Comparison of ENCODE assay signal across 1 cellular context in genomic region chr1:20786310-20787099, GRCh38.
TF ChIP-seq lines count a peak whose summit lies in the region.

No MANE protein-coding gene starts in this region.

TF ChIP-seq in HepG2, 621 proteins besides CTCF, POLR2A, EP300 and RAD21 (continued from another document and continues in another):
- no peak for TF ChIP-seq ZFP36L2 (CRISPR knock-in tag; IDR thresholded peaks at IDR 0.05)
- TF ChIP-seq, protein P1, sequence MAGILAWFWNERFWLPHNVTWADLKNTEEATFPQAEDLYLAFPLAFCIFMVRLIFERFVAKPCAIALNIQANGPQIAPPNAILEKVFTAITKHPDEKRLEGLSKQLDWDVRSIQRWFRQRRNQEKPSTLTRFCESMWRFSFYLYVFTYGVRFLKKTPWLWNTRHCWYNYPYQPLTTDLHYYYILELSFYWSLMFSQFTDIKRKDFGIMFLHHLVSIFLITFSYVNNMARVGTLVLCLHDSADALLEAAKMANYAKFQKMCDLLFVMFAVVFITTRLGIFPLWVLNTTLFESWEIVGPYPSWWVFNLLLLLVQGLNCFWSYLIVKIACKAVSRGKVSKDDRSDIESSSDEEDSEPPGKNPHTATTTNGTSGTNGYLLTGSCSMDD (CRISPR knock-in tag; IDR thresholded peaks at IDR 0.05), result no peak
- TF ChIP-seq NR2C2 (CRISPR knock-in tag; IDR thresholded peaks at IDR 0.05; ENCODE audit: borderline replicate concordance), result peak; percentile 47; the same call in 1 of the 2 replicates
- peak; percentile 72 for TF ChIP-seq ZNF768 (CRISPR knock-in tag; IDR thresholded peaks at IDR 0.05)
- peak; percentile 93; the same call in 1 of the 2 replicates for TF ChIP-seq ZNF598 (CRISPR knock-in tag; IDR thresholded peaks at IDR 0.05; ENCODE audit: borderline replicate concordance)
- TF ChIP-seq, protein P2, sequence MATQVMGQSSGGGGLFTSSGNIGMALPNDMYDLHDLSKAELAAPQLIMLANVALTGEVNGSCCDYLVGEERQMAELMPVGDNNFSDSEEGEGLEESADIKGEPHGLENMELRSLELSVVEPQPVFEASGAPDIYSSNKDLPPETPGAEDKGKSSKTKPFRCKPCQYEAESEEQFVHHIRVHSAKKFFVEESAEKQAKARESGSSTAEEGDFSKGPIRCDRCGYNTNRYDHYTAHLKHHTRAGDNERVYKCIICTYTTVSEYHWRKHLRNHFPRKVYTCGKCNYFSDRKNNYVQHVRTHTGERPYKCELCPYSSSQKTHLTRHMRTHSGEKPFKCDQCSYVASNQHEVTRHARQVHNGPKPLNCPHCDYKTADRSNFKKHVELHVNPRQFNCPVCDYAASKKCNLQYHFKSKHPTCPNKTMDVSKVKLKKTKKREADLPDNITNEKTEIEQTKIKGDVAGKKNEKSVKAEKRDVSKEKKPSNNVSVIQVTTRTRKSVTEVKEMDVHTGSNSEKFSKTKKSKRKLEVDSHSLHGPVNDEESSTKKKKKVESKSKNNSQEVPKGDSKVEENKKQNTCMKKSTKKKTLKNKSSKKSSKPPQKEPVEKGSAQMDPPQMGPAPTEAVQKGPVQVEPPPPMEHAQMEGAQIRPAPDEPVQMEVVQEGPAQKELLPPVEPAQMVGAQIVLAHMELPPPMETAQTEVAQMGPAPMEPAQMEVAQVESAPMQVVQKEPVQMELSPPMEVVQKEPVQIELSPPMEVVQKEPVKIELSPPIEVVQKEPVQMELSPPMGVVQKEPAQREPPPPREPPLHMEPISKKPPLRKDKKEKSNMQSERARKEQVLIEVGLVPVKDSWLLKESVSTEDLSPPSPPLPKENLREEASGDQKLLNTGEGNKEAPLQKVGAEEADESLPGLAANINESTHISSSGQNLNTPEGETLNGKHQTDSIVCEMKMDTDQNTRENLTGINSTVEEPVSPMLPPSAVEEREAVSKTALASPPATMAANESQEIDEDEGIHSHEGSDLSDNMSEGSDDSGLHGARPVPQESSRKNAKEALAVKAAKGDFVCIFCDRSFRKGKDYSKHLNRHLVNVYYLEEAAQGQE (IDR thresholded peaks at IDR 0.05; ENCODE audit: borderline replicate concordance in 1 of 2, low read depth in 1 of 2, low read length in 2 of 2), result no peak
- TF ChIP-seq NRL (CRISPR knock-in tag; IDR thresholded peaks at IDR 0.05; ENCODE audit: borderline replicate concordance), result peak; percentile 73; the same call in 1 of the 2 replicates
- no peak for TF ChIP-seq MXD3 (CRISPR knock-in tag; IDR thresholded peaks at IDR 0.05)
- no peak for TF ChIP-seq ZFAT (CRISPR knock-in tag; conservative IDR thresholded peaks at IDR 0.05)
- TF ChIP-seq ZNF597 (CRISPR knock-in tag; IDR thresholded peaks at IDR 0.05), result no peak
- no peak for TF ChIP-seq ZNF614 (CRISPR knock-in tag; IDR thresholded peaks at IDR 0.05; ENCODE audit: borderline replicate concordance)
- TF ChIP-seq SOX13 (IDR thresholded peaks at IDR 0.05), result no peak
- no peak for TF ChIP-seq SOX13 (CRISPR knock-in tag; conservative IDR thresholded peaks at IDR 0.05 in 1 of 2, IDR thresholded peaks at IDR 0.05 in 1 of 2)
- no peak for TF ChIP-seq NCOA1 (CRISPR knock-in tag; IDR thresholded peaks at IDR 0.05)
- TF ChIP-seq, protein P3, sequence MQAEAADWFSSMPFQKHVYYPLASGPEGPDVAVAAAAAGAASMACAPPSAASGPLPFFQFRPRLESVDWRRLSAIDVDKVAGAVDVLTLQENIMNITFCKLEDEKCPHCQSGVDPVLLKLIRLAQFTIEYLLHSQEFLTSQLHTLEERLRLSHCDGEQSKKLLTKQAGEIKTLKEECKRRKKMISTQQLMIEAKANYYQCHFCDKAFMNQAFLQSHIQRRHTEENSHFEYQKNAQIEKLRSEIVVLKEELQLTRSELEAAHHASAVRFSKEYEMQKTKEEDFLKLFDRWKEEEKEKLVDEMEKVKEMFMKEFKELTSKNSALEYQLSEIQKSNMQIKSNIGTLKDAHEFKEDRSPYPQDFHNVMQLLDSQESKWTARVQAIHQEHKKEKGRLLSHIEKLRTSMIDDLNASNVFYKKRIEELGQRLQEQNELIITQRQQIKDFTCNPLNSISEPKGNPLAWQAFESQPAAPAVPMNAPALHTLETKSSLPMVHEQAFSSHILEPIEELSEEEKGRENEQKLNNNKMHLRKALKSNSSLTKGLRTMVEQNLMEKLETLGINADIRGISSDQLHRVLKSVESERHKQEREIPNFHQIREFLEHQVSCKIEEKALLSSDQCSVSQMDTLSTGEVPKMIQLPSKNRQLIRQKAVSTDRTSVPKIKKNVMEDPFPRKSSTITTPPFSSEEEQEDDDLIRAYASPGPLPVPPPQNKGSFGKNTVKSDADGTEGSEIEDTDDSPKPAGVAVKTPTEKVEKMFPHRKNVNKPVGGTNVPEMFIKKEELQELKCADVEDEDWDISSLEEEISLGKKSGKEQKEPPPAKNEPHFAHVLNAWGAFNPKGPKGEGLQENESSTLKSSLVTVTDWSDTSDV (CRISPR knock-in tag; IDR thresholded peaks at IDR 0.05), result peak; percentile 53; the same call in 1 of the 2 replicates
- TF ChIP-seq, protein P4, sequence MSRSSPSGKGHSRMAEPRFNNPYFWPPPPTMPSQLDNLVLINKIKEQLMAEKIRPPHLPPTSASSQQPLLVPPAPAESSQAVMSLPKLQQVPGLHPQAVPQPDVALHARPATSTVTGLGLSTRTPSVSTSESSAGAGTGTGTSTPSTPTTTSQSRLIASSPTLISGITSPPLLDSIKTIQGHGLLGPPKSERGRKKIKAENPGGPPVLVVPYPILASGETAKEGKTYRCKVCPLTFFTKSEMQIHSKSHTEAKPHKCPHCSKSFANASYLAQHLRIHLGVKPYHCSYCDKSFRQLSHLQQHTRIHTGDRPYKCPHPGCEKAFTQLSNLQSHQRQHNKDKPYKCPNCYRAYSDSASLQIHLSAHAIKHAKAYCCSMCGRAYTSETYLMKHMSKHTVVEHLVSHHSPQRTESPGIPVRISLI (CRISPR knock-in tag; IDR thresholded peaks at IDR 0.05; ENCODE audit: borderline replicate concordance), result no peak
- TF ChIP-seq ZNF383 (CRISPR knock-in tag; IDR thresholded peaks at IDR 0.05; ENCODE audit: borderline replicate concordance), result no peak
- peak; percentile 21; the same call in 1 of the 2 replicates for TF ChIP-seq SOX5 (CRISPR knock-in tag; IDR thresholded peaks at IDR 0.05; ENCODE audit: borderline replicate concordance)
- TF ChIP-seq E2F1 (CRISPR knock-in tag; IDR thresholded peaks at IDR 0.05), result no peak
- no peak; the same call in 1 of the 2 replicates for TF ChIP-seq ETV6 (CRISPR knock-in tag; conservative IDR thresholded peaks at IDR 0.05)
- TF ChIP-seq YEATS2 (CRISPR knock-in tag; IDR thresholded peaks at IDR 0.05; ENCODE audit: borderline replicate concordance), result no peak
- no peak for TF ChIP-seq RERE (CRISPR knock-in tag; IDR thresholded peaks at IDR 0.05; ENCODE audit: low read depth)
- TF ChIP-seq, protein P5, sequence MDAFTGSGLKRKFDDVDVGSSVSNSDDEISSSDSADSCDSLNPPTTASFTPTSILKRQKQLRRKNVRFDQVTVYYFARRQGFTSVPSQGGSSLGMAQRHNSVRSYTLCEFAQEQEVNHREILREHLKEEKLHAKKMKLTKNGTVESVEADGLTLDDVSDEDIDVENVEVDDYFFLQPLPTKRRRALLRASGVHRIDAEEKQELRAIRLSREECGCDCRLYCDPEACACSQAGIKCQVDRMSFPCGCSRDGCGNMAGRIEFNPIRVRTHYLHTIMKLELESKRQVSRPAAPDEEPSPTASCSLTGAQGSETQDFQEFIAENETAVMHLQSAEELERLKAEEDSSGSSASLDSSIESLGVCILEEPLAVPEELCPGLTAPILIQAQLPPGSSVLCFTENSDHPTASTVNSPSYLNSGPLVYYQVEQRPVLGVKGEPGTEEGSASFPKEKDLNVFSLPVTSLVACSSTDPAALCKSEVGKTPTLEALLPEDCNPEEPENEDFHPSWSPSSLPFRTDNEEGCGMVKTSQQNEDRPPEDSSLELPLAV (CRISPR knock-in tag; conservative IDR thresholded peaks at IDR 0.05; ENCODE audit: low read depth), result no peak
- TF ChIP-seq, protein P6, sequence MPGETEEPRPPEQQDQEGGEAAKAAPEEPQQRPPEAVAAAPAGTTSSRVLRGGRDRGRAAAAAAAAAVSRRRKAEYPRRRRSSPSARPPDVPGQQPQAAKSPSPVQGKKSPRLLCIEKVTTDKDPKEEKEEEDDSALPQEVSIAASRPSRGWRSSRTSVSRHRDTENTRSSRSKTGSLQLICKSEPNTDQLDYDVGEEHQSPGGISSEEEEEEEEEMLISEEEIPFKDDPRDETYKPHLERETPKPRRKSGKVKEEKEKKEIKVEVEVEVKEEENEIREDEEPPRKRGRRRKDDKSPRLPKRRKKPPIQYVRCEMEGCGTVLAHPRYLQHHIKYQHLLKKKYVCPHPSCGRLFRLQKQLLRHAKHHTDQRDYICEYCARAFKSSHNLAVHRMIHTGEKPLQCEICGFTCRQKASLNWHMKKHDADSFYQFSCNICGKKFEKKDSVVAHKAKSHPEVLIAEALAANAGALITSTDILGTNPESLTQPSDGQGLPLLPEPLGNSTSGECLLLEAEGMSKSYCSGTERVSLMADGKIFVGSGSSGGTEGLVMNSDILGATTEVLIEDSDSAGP (CRISPR knock-in tag; IDR thresholded peaks at IDR 0.05; ENCODE audit: borderline replicate concordance), result peak; percentile 89
- TF ChIP-seq AGO2 (optimal IDR thresholded peaks at IDR 0.05; ENCODE audit: low read depth, low read length), result peak; percentile 74
- TF ChIP-seq SRY (CRISPR knock-in tag; IDR thresholded peaks at IDR 0.05), result peak; percentile 76
- no peak for TF ChIP-seq KDM1A (CRISPR knock-in tag; IDR thresholded peaks at IDR 0.05)
- TF ChIP-seq KLF12 (CRISPR knock-in tag; IDR thresholded peaks at IDR 0.05; ENCODE audit: borderline replicate concordance), result peak; percentile 69; the same call in 1 of the 2 replicates
- no peak for TF ChIP-seq GZF1 (CRISPR knock-in tag; IDR thresholded peaks at IDR 0.05)
- TF ChIP-seq HHEX (CRISPR knock-in tag; IDR thresholded peaks at IDR 0.05), result no peak
- no peak for TF ChIP-seq SMARCC2 (IDR thresholded peaks at IDR 0.05)
